Comparison of ENCODE assay signal across 9 cellular contexts in the genomic region with DNA sequence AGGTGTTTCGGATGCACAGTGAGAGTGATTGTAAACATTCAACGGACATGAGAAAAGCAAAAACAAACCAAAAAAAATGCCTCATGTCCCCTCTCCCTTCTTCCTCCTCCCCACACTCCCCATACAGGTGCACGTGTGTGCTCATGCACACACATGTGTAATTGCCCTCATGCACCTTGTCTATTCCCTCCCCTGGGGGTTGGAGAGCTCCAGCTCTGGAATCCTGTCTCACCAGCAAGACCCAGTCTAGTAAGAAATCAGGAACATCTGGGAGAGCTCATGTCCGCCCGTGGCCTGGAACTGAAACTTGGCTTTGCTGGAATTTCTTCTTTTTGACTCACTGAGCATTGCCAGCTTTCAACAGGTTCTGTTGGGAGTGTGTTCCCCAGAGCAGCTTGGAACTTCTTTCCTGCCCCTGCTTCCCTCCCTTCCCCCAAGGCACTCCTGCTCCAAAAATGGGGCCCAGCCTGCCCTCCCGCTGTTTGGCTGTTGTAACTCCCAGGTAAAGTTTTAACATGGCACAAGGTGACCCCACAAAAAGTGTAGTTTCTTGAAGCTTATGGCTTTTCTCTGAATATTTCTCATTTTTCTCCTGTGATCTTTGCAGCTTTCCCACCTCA.
DNase-seq lines count a peak whose midpoint lies in the region; ATAC-seq and TF ChIP-seq lines count a peak whose summit lies in the region.
"Had no signal": no experiment of that assay in that cellular context is flagged by ENCODE, and none has a peak within 500 bp of the region (broad histone marks: within the 10 kb centered on the region; RNA-seq: fewer than 3 reads in every experiment).

No MANE protein-coding gene starts in this region.

- DNase-seq in AG09319 (ENCODE audit: extremely low read depth, low read depth) (peak; percentile 46), foreskin keratinocyte (peak; percentile 58 to 83), mesenteric fat pad (ENCODE audit: low spot score) (no peak), NOMO-1 treated with dmso at 0.1 percent for 144 hours (lab: John Stamatoyannopoulos, UW; ENCODE audit: unreplicated experiment) (no peak), NCI-H2227 treated with DMSO at 0.1 percent for 48 hours (lab: John Stamatoyannopoulos, UW) (no peak)
- DNase-seq in activated CD8-positive, alpha-beta T cell treated with anti-CD3 and anti-CD28 coated beads for 36 hours: no peak
- DNase-seq: naive thymus-derived CD8-positive, alpha-beta T cell had no signal

- no peak overlapping the region for H3K4me3 Mint-ChIP-seq in activated CD8-positive, alpha-beta T cell treated with anti-CD3 and anti-CD28 coated beads for 36 hours
- H3K4me3 Mint-ChIP-seq: naive thymus-derived CD8-positive, alpha-beta T cell had no signal

- peaks cover 6% of the 10 kb centered on the region for H3K36me3 Mint-ChIP-seq in activated CD8-positive, alpha-beta T cell treated with anti-CD3 and anti-CD28 coated beads for 36 hours (ENCODE audit: low read depth)

- intact Hi-C loops in activated CD8-positive, alpha-beta T cell treated with anti-CD3 and anti-CD28 coated beads for 36 hours (cut with micrococcal nuclease): no loop called here

- peaks cover 25% of the 10 kb centered on the region for H3K4me1 ChIP-seq in foreskin keratinocyte

- ATAC-seq in GM19023 (IDR thresholded peaks at IDR 0.05; ENCODE audit: unreplicated experiment) (peak; percentile 1), foreskin keratinocyte (peak; percentile 79), HG02970 (IDR thresholded peaks at IDR 0.05; ENCODE audit: low FRiP score, unreplicated experiment) (no peak)
- no peak for ATAC-seq in activated CD8-positive, alpha-beta T cell treated with anti-CD3 and anti-CD28 coated beads for 36 hours
- ATAC-seq: naive thymus-derived CD8-positive, alpha-beta T cell had no signal

- no peaks in the 10 kb centered on the region for H3K27me3 Mint-ChIP-seq in activated CD8-positive, alpha-beta T cell treated with anti-CD3 and anti-CD28 coated beads for 36 hours
- H3K27me3 Mint-ChIP-seq: naive thymus-derived CD8-positive, alpha-beta T cell had no signal

- POLR2A ChIA-PET in activated CD8-positive, alpha-beta T cell treated with anti-CD3 and anti-CD28 coated beads for 36 hours (lab: Charles Lee): interaction anchor here (0.6 to 0.7 kb wide), 2 partner anchors 280 to 482 kb away, joined by 3 read pairs; no protein-coding TSS in a partner anchor

- peaks cover 27% of the 10 kb centered on the region for H3K4me1 Mint-ChIP-seq in activated CD8-positive, alpha-beta T cell treated with anti-CD3 and anti-CD28 coated beads for 36 hours (ENCODE audit: low read depth)

- peak overlapping the region; percentile 70 for H3K27ac Mint-ChIP-seq in activated CD8-positive, alpha-beta T cell treated with anti-CD3 and anti-CD28 coated beads for 36 hours

- CTCF ChIA-PET in activated CD8-positive, alpha-beta T cell treated with anti-CD3 and anti-CD28 coated beads for 36 hours (lab: Charles Lee): interaction anchor here (0.6 to 0.9 kb wide), 2 partner anchors 18 to 1118 kb away, joined by 3 read pairs; no protein-coding TSS in a partner anchor

- no peaks in the 10 kb centered on the region for H3K9me3 Mint-ChIP-seq in activated CD8-positive, alpha-beta T cell treated with anti-CD3 and anti-CD28 coated beads for 36 hours
- H3K9me3 Mint-ChIP-seq: naive thymus-derived CD8-positive, alpha-beta T cell had no signal

- H3K27me3 ChIP-seq in foreskin keratinocyte: no peaks in the 10 kb centered on the region

- TF ChIP-seq CTCF in AG09319 (IDR thresholded peaks at IDR 0.05; ENCODE audit: low read depth, low read length) (no peak), foreskin keratinocyte (conservative IDR thresholded peaks at IDR 0.05) (no peak)
- TF ChIP-seq CTCF in activated CD8-positive, alpha-beta T cell treated with anti-CD3 and anti-CD28 coated beads for 36 hours (IDR thresholded peaks at IDR 0.05): no peak

- peak overlapping the region; percentile 99 for H3K27ac ChIP-seq in foreskin keratinocyte

Comparison
In these comparisons a context has a peak if more than half of its experiments do, and no peak if none do; other contexts are left out.
1. DNase-seq: peak in AG09319 (single experiment) and foreskin keratinocyte (2 of 2); none in activated CD8-positive, alpha-beta T cell treated with anti-CD3 and anti-CD28 coated beads for 36 hours (single experiment), mesenteric fat pad (single experiment), NOMO-1 treated with dmso at 0.1 percent for 144 hours (single experiment) and NCI-H2227 treated with DMSO at 0.1 percent for 48 hours (single experiment).
2. ATAC-seq: peak in GM19023 (single experiment) and foreskin keratinocyte (single experiment); none in activated CD8-positive, alpha-beta T cell treated with anti-CD3 and anti-CD28 coated beads for 36 hours (single experiment) and HG02970 (single experiment).